In the genomic region with DNA sequence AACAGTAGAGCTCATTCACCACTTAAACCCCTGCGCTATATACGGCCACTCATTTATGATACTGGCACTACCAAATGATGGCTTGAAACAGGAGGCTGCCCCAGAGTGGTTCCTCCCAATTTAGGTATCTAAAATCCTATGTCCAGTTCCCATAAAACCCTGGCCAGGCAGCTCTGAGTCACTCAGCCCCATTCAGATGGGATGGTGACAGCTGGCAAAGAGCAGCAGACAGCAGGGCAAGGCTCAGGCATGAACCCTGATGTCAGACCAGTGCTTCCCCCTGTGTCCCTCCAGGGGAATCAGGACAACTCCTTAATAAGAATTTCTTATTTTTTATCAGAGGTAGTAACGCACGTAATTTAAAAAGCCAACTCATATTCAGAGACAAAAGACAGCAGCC, we compare ENCODE assay signal across 14 cellular contexts.
DNase-seq lines count a peak whose midpoint lies in the region; TF ChIP-seq lines count a peak whose summit lies in the region.
"Had no signal": no experiment of that assay in that cellular context is flagged by ENCODE, and none has a peak within 500 bp of the region (broad histone marks: within the 10 kb centered on the region; RNA-seq: fewer than 3 reads in every experiment).

No MANE protein-coding gene starts in this region.

- no peaks in the 10 kb centered on the region for H4K20me1 ChIP-seq in neural progenitor cell (ENCODE audit: low read depth)

- H3K4me1 ChIP-seq in neural progenitor cell: peaks cover 46% of the 10 kb centered on the region

- H3K4me3 ChIP-seq in neural progenitor cell: no peak overlapping the region

- peaks cover 62% of the 10 kb centered on the region for H3K4me1 Mint-ChIP-seq in neural progenitor cell
- H3K4me1 Mint-ChIP-seq: activated CD4-positive, alpha-beta T cell treated with anti-CD3 and anti-CD28 coated beads, Interleukin-2, amount 10 ng/mL, durations not matched to agents 24 days and 14 days; central memory CD8-positive, alpha-beta T cell; T-cell had no signal

- peaks cover 13% of the 10 kb centered on the region for H3K27me3 Mint-ChIP-seq in neural progenitor cell (ENCODE audit: insufficient read depth, low read depth)
- H3K27me3 Mint-ChIP-seq: central memory CD8-positive, alpha-beta T cell had no signal

- H3K36me3 Mint-ChIP-seq in neural progenitor cell: no peaks in the 10 kb centered on the region
- H3K36me3 Mint-ChIP-seq: T-cell had no signal

- H3K27me3 ChIP-seq in neural progenitor cell: no peaks in the 10 kb centered on the region

- no peak overlapping the region for H3K9ac ChIP-seq in neural progenitor cell

- no peaks in the 10 kb centered on the region for H3K36me3 ChIP-seq in neural progenitor cell

- H3F3A ChIP-seq in neural progenitor cell (ENCODE audit: low read depth): peaks cover 25% of the 10 kb centered on the region

- DNase-seq in RKO (ENCODE audit: low spot score) (peak; percentile 8), cardiac septum (ENCODE audit: low spot score) (peak; percentile 80), neural progenitor cell (ENCODE audit: low spot score) (peak; percentile 14), NCI-H2227 treated with DMSO at 0.1 percent for 48 hours (lab: John Stamatoyannopoulos, UW) (no peak), KG1 (lab: John Stamatoyannopoulos, UW) (no peak), OCI-M1 (lab: John Stamatoyannopoulos, UW) (no peak)
- no peak for DNase-seq in stimulated activated CD4-positive, alpha-beta T cell treated with anti-CD3 and anti-CD28 coated beads, Interleukin-4, amount 100 ng/mL, for 1 hour
- DNase-seq: activated CD4-positive, alpha-beta T cell treated with anti-CD3 and anti-CD28 coated beads, Interleukin-2, amount 10 ng/mL, durations not matched to agents 24 days and 14 days; NCI-H1105 treated with DMSO at 0.1 percent for 48 hours; NK-92 treated with Interleukin-12 subunit alpha and Interleukin-12 subunit beta, amount 100 ng/mL, for 24 hours; occipital lobe; T-cell had no signal

- intact Hi-C loops in cardiac septum (cut with DNase I): no loop called here

- TF ChIP-seq CTCF in 22Rv1 (IDR thresholded peaks at IDR 0.05) (no peak), neural progenitor cell (IDR thresholded peaks at IDR 0.05) (no peak)

- H3K4me2 ChIP-seq in neural progenitor cell: peak overlapping the region; percentile 22

- peak overlapping the region; percentile 30 for H3K27ac Mint-ChIP-seq in neural progenitor cell
- H3K27ac Mint-ChIP-seq: activated CD4-positive, alpha-beta T cell treated with anti-CD3 and anti-CD28 coated beads, Interleukin-2, amount 10 ng/mL, durations not matched to agents 24 days and 14 days; T-cell had no signal

- no peaks in the 10 kb centered on the region for H3K9me3 ChIP-seq in neural progenitor cell (ENCODE audit: low read depth)

- H3K27ac ChIP-seq in 22Rv1: peak overlapping the region; percentile 98; the same call in 1 of the 2 replicates
- H3K27ac ChIP-seq in neural progenitor cell: no peak overlapping the region

- H3K79me2 ChIP-seq in neural progenitor cell (ENCODE audit: low read depth): no peaks in the 10 kb centered on the region

- no peak overlapping the region for H3K4me3 Mint-ChIP-seq in neural progenitor cell
- H3K4me3 Mint-ChIP-seq: activated CD4-positive, alpha-beta T cell treated with anti-CD3 and anti-CD28 coated beads, Interleukin-2, amount 10 ng/mL, durations not matched to agents 24 days and 14 days; central memory CD8-positive, alpha-beta T cell; T-cell had no signal

- peaks cover 4% of the 10 kb centered on the region for H3K9me3 Mint-ChIP-seq in neural progenitor cell
- H3K9me3 Mint-ChIP-seq: activated CD4-positive, alpha-beta T cell treated with anti-CD3 and anti-CD28 coated beads, Interleukin-2, amount 10 ng/mL, durations not matched to agents 24 days and 14 days had no signal

- H2AFZ ChIP-seq in neural progenitor cell (replicated peaks): no peak overlapping the region

Comparison
In these comparisons a context has a peak if more than half of its experiments do, and no peak if none do; other contexts are left out.
1. DNase-seq: peak in RKO (single experiment), cardiac septum (single experiment) and neural progenitor cell (single experiment); none in stimulated activated CD4-positive, alpha-beta T cell treated with anti-CD3 and anti-CD28 coated beads, Interleukin-4, amount 100 ng/mL, for 1 hour (single experiment), NCI-H2227 treated with DMSO at 0.1 percent for 48 hours (single experiment), KG1 (single experiment) and OCI-M1 (single experiment).